Comparison of ENCODE assay signal across 7 cellular contexts in genomic region chr22:22369219-22369961, GRCh38.
DNase-seq lines count a peak whose midpoint lies in the region; ATAC-seq and TF ChIP-seq lines count a peak whose summit lies in the region.
"Not testable (repeated sequence)": the region's sequence is repeated elsewhere in the genome, so short reads cannot be mapped to it uniquely, and the experiment has no call there.

No MANE protein-coding gene starts in this region.

- H4K20me1 ChIP-seq in DND-41 (ENCODE audit: insufficient read depth, low read length); Karpas-422 (ENCODE audit: insufficient read depth, low read depth, low read length): not testable (repeated sequence)

- TF ChIP-seq CTCF in DND-41 (IDR thresholded peaks at IDR 0.05; ENCODE audit: borderline replicate concordance, extremely low read depth, low read length, poor library complexity, severe bottlenecking) (peak; percentile 34), progenitor cell of endocrine pancreas (IDR thresholded peaks at IDR 0.05; ENCODE audit: unreplicated experiment) (peak; percentile 32)

- peak overlapping the region; percentile 94 for H3K27ac Mint-ChIP-seq in progenitor cell of endocrine pancreas

- H3K9ac ChIP-seq in DND-41 (ENCODE audit: low read depth, low read length), result not testable (repeated sequence)
- H3K9ac ChIP-seq in Karpas-422 (ENCODE audit: low read length), result peak overlapping the region; percentile 47

- DNase-seq in DND-41 (peak; percentile 60), Karpas-422 (peak; percentile 74), NCI-H345 treated with DMSO at 0.1 percent for 48 hours (lab: John Stamatoyannopoulos, UW; ENCODE audit: unreplicated experiment) (peak; percentile 67), SJCRH30 (peak; percentile 90 to 95), kidney glomerular epithelial cell (lab: John Stamatoyannopoulos, UW) (peak; percentile 25)
- not testable (repeated sequence) for DNase-seq in progenitor cell of endocrine pancreas (ENCODE audit: low spot score, unreplicated experiment)

- not testable (repeated sequence) for H3K36me3 ChIP-seq in DND-41 (ENCODE audit: insufficient read depth, low read length); Karpas-422 (ENCODE audit: insufficient read depth, low read length); SJCRH30

- H3K27ac ChIP-seq in DND-41 (ENCODE audit: low read length), result not testable (repeated sequence)
- H3K27ac ChIP-seq in Karpas-422 (ENCODE audit: low read length), result peak overlapping the region; percentile 67
- H3K27ac ChIP-seq in SJCRH30, result peak overlapping the region; percentile 72

- not testable (repeated sequence) for H3K4me1 ChIP-seq in DND-41 (ENCODE audit: insufficient read depth, low read length)
- H3K4me1 ChIP-seq in Karpas-422 (ENCODE audit: low read length) (peaks cover 69% of the 10 kb centered on the region), SJCRH30 (peaks cover 62% of the 10 kb centered on the region)

- ATAC-seq in DND-41 (ENCODE audit: insufficient read depth, low read depth), result peak; percentile 90
- peak; percentile 76 for ATAC-seq in esophagus mucosa

- H3K4me3 Mint-ChIP-seq in progenitor cell of endocrine pancreas (ENCODE audit: low read depth), result not testable (repeated sequence)

- H3K79me2 ChIP-seq in DND-41 (ENCODE audit: insufficient read depth, low read length); Karpas-422 (ENCODE audit: low read length): not testable (repeated sequence)

- not testable (repeated sequence) for H3K9me3 Mint-ChIP-seq in progenitor cell of endocrine pancreas (ENCODE audit: low read depth)

- H3K4me3 ChIP-seq in DND-41 (ENCODE audit: low read depth in 1 of 2, low read length in 2 of 2), result not testable (repeated sequence)
- H3K4me3 ChIP-seq in Karpas-422 (ENCODE audit: low read length) (peak overlapping the region; percentile 39; the same call in 1 of the 2 replicates), SJCRH30 (peak overlapping the region; percentile 16; the same call in 1 of the 2 replicates)

- H3K4me2 ChIP-seq in DND-41 (ENCODE audit: insufficient read depth, low read length), result not testable (repeated sequence)
- peak overlapping the region; percentile 68 for H3K4me2 ChIP-seq in Karpas-422 (ENCODE audit: low read depth, low read length, poor library complexity, severe bottlenecking)

- H3K9me3 ChIP-seq in DND-41 (ENCODE audit: insufficient read depth, low read length, severe bottlenecking); Karpas-422 (ENCODE audit: low read length); SJCRH30 (replicated peaks): not testable (repeated sequence)

- H3K27me3 Mint-ChIP-seq in progenitor cell of endocrine pancreas, result peaks cover 81% of the 10 kb centered on the region

- not testable (repeated sequence) for H2AFZ ChIP-seq in DND-41 (ENCODE audit: low read depth, low read length); Karpas-422 (ENCODE audit: low read length)

- not testable (repeated sequence) for H3K27me3 ChIP-seq in DND-41 (ENCODE audit: insufficient read depth, low read length, poor library complexity); Karpas-422 (ENCODE audit: low read length); SJCRH30

- not testable (repeated sequence) for H3K36me3 Mint-ChIP-seq in progenitor cell of endocrine pancreas (ENCODE audit: insufficient read depth)

- H3K4me1 Mint-ChIP-seq in progenitor cell of endocrine pancreas (ENCODE audit: low read depth), result peaks cover 14% of the 10 kb centered on the region

- not testable (repeated sequence) for H3K9me2 ChIP-seq in Karpas-422 (replicated peaks; ENCODE audit: insufficient read depth, low read length)
